In genomic region chr22:19044381-19044780, GRCh38 we compare ENCODE assay signal across 1 cellular context.
TF ChIP-seq lines count a peak whose summit lies in the region.

No MANE protein-coding gene starts in this region.

TF ChIP-seq in K562, 482 proteins besides CTCF, POLR2A, EP300 and RAD21 (continued from another document and continues in another):
- TF ChIP-seq HBP1 (CRISPR knock-in tag; IDR thresholded peaks at IDR 0.05) (no peak), NRF1 (conservative IDR thresholded peaks at IDR 0.05 in 1 of 2, IDR thresholded peaks at IDR 0.05 in 1 of 2) (no peak), ZNF316 (IDR thresholded peaks at IDR 0.05) (no peak), MYNN (IDR thresholded peaks at IDR 0.05) (no peak), MYNN (CRISPR knock-in tag; IDR thresholded peaks at IDR 0.05) (peak; percentile 24; the same call in 1 of the 2 replicates), PURB (CRISPR knock-in tag; IDR thresholded peaks at IDR 0.05; ENCODE audit: low read depth) (no peak), MAFF (IDR thresholded peaks at IDR 0.05; ENCODE audit: low read length) (no peak), NFE2L1 (tag; IDR thresholded peaks at IDR 0.05; ENCODE audit: borderline replicate concordance, low read depth) (no peak), PHF21A (IDR thresholded peaks at IDR 0.05; ENCODE audit: borderline replicate concordance, low read depth) (no peak), TCF3 (CRISPR knock-in tag; IDR thresholded peaks at IDR 0.05) (no peak), ZNF274 (IDR thresholded peaks at IDR 0.05; ENCODE audit: borderline replicate concordance, low read depth, low read length) (no peak), CSDE1 (IDR thresholded peaks at IDR 0.05) (no peak), IRF9 (tag; IDR thresholded peaks at IDR 0.05) (no peak), HLTF (IDR thresholded peaks at IDR 0.05) (no peak), NFIX (CRISPR knock-in tag; IDR thresholded peaks at IDR 0.05; ENCODE audit: low read depth) (no peak), POLR2H (tag; IDR thresholded peaks at IDR 0.05; ENCODE audit: low read depth) (no peak), SREBF1 (IDR thresholded peaks at IDR 0.05; ENCODE audit: borderline replicate concordance, low read depth, low read length) (no peak), ELF4 (CRISPR knock-in tag; IDR thresholded peaks at IDR 0.05) (no peak), ZNF740 (CRISPR knock-in tag; IDR thresholded peaks at IDR 0.05) (0 out of 2 replicates have a peak, but pooled peaks have one; percentile 45), ZNF740 (tag; IDR thresholded peaks at IDR 0.05) (no peak), HDGF (IDR thresholded peaks at IDR 0.05) (no peak), POLR2B (IDR thresholded peaks at IDR 0.05; ENCODE audit: low read depth, partially characterized antibody) (no peak), CEBPG (CRISPR knock-in tag; IDR thresholded peaks at IDR 0.05) (no peak), CEBPG (tag; conservative IDR thresholded peaks at IDR 0.05 in 1 of 2, IDR thresholded peaks at IDR 0.05 in 1 of 2) (no peak), ZNF639 (CRISPR knock-in tag; conservative IDR thresholded peaks at IDR 0.05 in 1 of 2, IDR thresholded peaks at IDR 0.05 in 1 of 2) (no peak), ZNF57 (CRISPR knock-in tag; IDR thresholded peaks at IDR 0.05) (no peak), CREB1 (IDR thresholded peaks at IDR 0.05) (no peak), CREB1 (CRISPR knock-in tag; IDR thresholded peaks at IDR 0.05) (no peak), SFPQ (IDR thresholded peaks at IDR 0.05; ENCODE audit: low read depth, low read length) (no peak), ZNF263 (CRISPR knock-in tag; IDR thresholded peaks at IDR 0.05; ENCODE audit: borderline replicate concordance) (no peak), ZFP36 (IDR thresholded peaks at IDR 0.05; ENCODE audit: low read depth, low read length, partially characterized antibody) (peak; percentile 13), ZBTB40 (IDR thresholded peaks at IDR 0.05) (no peak), ZBTB40 (CRISPR knock-in tag; IDR thresholded peaks at IDR 0.05) (peak; percentile 58; the same call in 1 of the 2 replicates), MYC (IDR thresholded peaks at IDR 0.05; ENCODE audit: low read depth, low read length) (no peak), MYC (CRISPR knock-in tag; IDR thresholded peaks at IDR 0.05; ENCODE audit: borderline replicate concordance, low read depth) (no peak), ZNF212 (CRISPR knock-in tag; IDR thresholded peaks at IDR 0.05) (no peak), ZBTB33 (CRISPR knock-in tag; IDR thresholded peaks at IDR 0.05) (no peak), FOXP4 (CRISPR knock-in tag; IDR thresholded peaks at IDR 0.05; ENCODE audit: borderline replicate concordance) (no peak), KLF1 (tag; IDR thresholded peaks at IDR 0.05) (no peak)
